ENCODE assay signal across 10 cellular contexts in the genomic region with DNA sequence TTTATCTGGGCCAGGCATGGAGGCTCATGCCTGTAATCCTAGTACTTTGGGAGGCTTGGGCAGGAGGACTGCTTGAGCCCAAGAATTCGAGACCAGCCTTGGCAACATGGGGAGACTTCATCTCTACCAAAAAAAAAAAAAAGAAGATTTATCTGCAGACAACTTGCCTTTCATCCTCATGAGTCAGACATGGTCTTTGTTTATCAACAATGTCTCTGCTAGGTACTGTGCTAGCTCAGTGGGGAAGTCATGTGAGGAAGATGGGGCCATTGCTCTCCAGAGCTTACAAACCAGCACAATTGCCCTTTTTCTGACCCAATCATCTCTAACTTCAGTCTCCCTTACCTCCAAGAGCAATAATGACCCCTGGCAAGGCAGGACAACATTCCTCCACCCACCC. TPM values are rescaled to one million over a fixed set of nuclear protein-coding genes. Genes with fewer than 3 reads are reported as not detected.
DNase-seq lines count a peak whose midpoint lies in the region; ATAC-seq and TF ChIP-seq lines count a peak whose summit lies in the region.
"Had no signal": no experiment of that assay in that cellular context is flagged by ENCODE, and none has a peak within 500 bp of the region (broad histone marks: within the 10 kb centered on the region; RNA-seq: fewer than 3 reads in every experiment).

No MANE protein-coding gene starts in this region.

- peaks cover 9% of the 10 kb centered on the region for H3K36me3 Mint-ChIP-seq in neural progenitor cell

- TF ChIP-seq CTCF in OCI-LY1 (IDR thresholded peaks at IDR 0.05; ENCODE audit: low read length): no peak
- TF ChIP-seq CTCF in dorsolateral prefrontal cortex (IDR thresholded peaks at IDR 0.05 in 54 of 56, conservative IDR thresholded peaks at IDR 0.05 in 2 of 56; ENCODE audit: low read depth in 1 of 56, partially characterized antibody in 56 of 56): no peak
- TF ChIP-seq CTCF in neural progenitor cell (IDR thresholded peaks at IDR 0.05): no peak

- peak overlapping the region; percentile 97 for H3K4me3 Mint-ChIP-seq in neural progenitor cell

- H3K27me3 ChIP-seq in OCI-LY1 (ENCODE audit: insufficient read depth, low read length) (no peaks in the 10 kb centered on the region), dorsolateral prefrontal cortex (no peaks in the 10 kb centered on the region), neural progenitor cell (peaks cover 29% of the 10 kb centered on the region)

- peaks cover 17% of the 10 kb centered on the region; the same call in 1 of the 2 replicates for H3K36me3 ChIP-seq in OCI-LY1 (ENCODE audit: insufficient read depth, low read length)
- no peaks in the 10 kb centered on the region for H3K36me3 ChIP-seq in neural progenitor cell

- no peaks in the 10 kb centered on the region for H4K20me1 ChIP-seq in OCI-LY1 (ENCODE audit: insufficient read depth, low read length)
- peaks cover 43% of the 10 kb centered on the region for H4K20me1 ChIP-seq in neural progenitor cell (ENCODE audit: low read depth)

- no peaks in the 10 kb centered on the region for H3K27me3 Mint-ChIP-seq in neural progenitor cell (ENCODE audit: insufficient read depth, low read depth)

- peaks cover 32% of the 10 kb centered on the region for H3K4me1 Mint-ChIP-seq in neural progenitor cell

- in situ Hi-C loops in Caki2 (cut with HindIII; ENCODE audit: low pct_unique_long_range_greater_than_20kb, low sequenced_read_pairs): no loop called here

- H3K9me2 ChIP-seq in OCI-LY1 (ENCODE audit: low read depth, low read length): no peaks in the 10 kb centered on the region

- no peaks in the 10 kb centered on the region for H3F3A ChIP-seq in OCI-LY1 (ENCODE audit: insufficient read depth, low read length)
- H3F3A ChIP-seq in neural progenitor cell (ENCODE audit: low read depth): peaks cover 6% of the 10 kb centered on the region

- H3K9me3 Mint-ChIP-seq in neural progenitor cell: no peaks in the 10 kb centered on the region

- H3K4me1 ChIP-seq in OCI-LY1 (ENCODE audit: insufficient read depth, low read length, severe bottlenecking): peaks cover 21% of the 10 kb centered on the region
- peaks cover 4% of the 10 kb centered on the region for H3K4me1 ChIP-seq in neural progenitor cell

- ATAC-seq in esophagus mucosa: no peak

- H3K79me2 ChIP-seq in OCI-LY1 (ENCODE audit: insufficient read depth, low read length) (peaks cover 22% of the 10 kb centered on the region), neural progenitor cell (ENCODE audit: low read depth) (peaks cover 14% of the 10 kb centered on the region)

- H2AFZ ChIP-seq in OCI-LY1 (ENCODE audit: low read length): no peak overlapping the region
- no peak overlapping the region for H2AFZ ChIP-seq in neural progenitor cell (replicated peaks)

- intact Hi-C loops in dorsolateral prefrontal cortex (cut with DNase I): no loop called here

- H3K9ac ChIP-seq in OCI-LY1 (ENCODE audit: low read length) (peak overlapping the region; percentile 78; the same call in 1 of the 2 replicates), neural progenitor cell (no peak overlapping the region)

- DNase-seq in Caki2 (ENCODE audit: low read depth) (peak; percentile 37), dorsolateral prefrontal cortex (no peak), neural progenitor cell (ENCODE audit: low spot score) (no peak), 8988T (no peak), NCI-H510A (lab: John Stamatoyannopoulos, UW) (no peak), HuH-7.5 (ENCODE audit: low spot score) (no peak)
- DNase-seq: activated CD4-positive, alpha-beta T cell treated with anti-CD3 and anti-CD28 coated beads, Interleukin-2, amount 50 U/mL, for 1 hour; NCI-H82 had no signal

- H3K9me3 ChIP-seq in OCI-LY1 (ENCODE audit: low read length): no peaks in the 10 kb centered on the region
- H3K9me3 ChIP-seq in neural progenitor cell (ENCODE audit: low read depth): no peaks in the 10 kb centered on the region

- H3K4me2 ChIP-seq in OCI-LY1 (ENCODE audit: low read length) (peak overlapping the region; percentile 96), neural progenitor cell (no peak overlapping the region)

- no peak overlapping the region for H3K27ac ChIP-seq in OCI-LY1 (ENCODE audit: low read depth, low read length, poor library complexity, severe bottlenecking)
- H3K27ac ChIP-seq in dorsolateral prefrontal cortex: peak overlapping the region; percentile 58 to 100 (median 97)
- H3K27ac ChIP-seq in neural progenitor cell: no peak overlapping the region

- H3K4me3 ChIP-seq in OCI-LY1 (ENCODE audit: low read depth, low read length, poor library complexity, severe bottlenecking): peak overlapping the region; percentile 85
- H3K4me3 ChIP-seq in dorsolateral prefrontal cortex: peak overlapping the region in 18 of 59 donors; percentile 70 to 96 (median 92)
- H3K4me3 ChIP-seq in neural progenitor cell: no peak overlapping the region

- H3K27ac Mint-ChIP-seq in neural progenitor cell: no peak overlapping the region

RNA-seq across cellular contexts. Expression of a gene that starts 1.6 kb away (rescaled TPM):
- total RNA-seq in Caki2 (2014; rRNA removed; shearing (Covaris generic); ENCODE audit: low replicate concordance): 71.8 and 107 TPM in 2 replicates
- total RNA-seq in dorsolateral prefrontal cortex (10 to 100 TPM; 36.9 to 64.9 (median 48.8) TPM), neural progenitor cell (ENCODE audit: low replicate concordance) (10.3 and 21.7 TPM in 2 replicates), esophagus mucosa (38.5 TPM)

RNA-seq across cellular contexts. Expression of a gene that starts 32.5 kb away (rescaled TPM):
- total RNA-seq in Caki2 (2014; rRNA removed; shearing (Covaris generic); ENCODE audit: low replicate concordance): 18.8 and 22.0 TPM in 2 replicates
- total RNA-seq in dorsolateral prefrontal cortex (10 to 100 TPM; 25.1 to 59.1 (median 46.4) TPM), neural progenitor cell (ENCODE audit: low replicate concordance) (4.4 and 8.6 TPM in 2 replicates), esophagus mucosa (58.8 TPM)

RNA-seq across cellular contexts. Expression of a gene that starts 47.9 kb away (rescaled TPM):
- total RNA-seq in Caki2 (2014; rRNA removed; shearing (Covaris generic); ENCODE audit: low replicate concordance): 25.2 and 50.6 TPM in 2 replicates
- total RNA-seq in dorsolateral prefrontal cortex (1,000 to 10,000 TPM in 1 of 120 experiments, 100 to 1,000 TPM in 110, 10 to 100 TPM in 9; 33.1 to 1,222 (median 302) TPM), neural progenitor cell (ENCODE audit: low replicate concordance) (2.0 TPM in 1 of 2 replicates, not detected in the other), esophagus mucosa (5.5 TPM)

RNA-seq across cellular contexts. Expression of a gene that starts 50.1 kb away (rescaled TPM):
- 76.4 and 85.3 TPM in 2 replicates for total RNA-seq in Caki2 (2014; rRNA removed; shearing (Covaris generic); ENCODE audit: low replicate concordance)
- total RNA-seq in dorsolateral prefrontal cortex: 10 to 100 TPM; 28.0 to 67.5 (median 47.0) TPM
- 16.8 and 39.0 TPM in 2 replicates for total RNA-seq in neural progenitor cell (ENCODE audit: low replicate concordance)
- total RNA-seq in esophagus mucosa: 61.7 TPM

RNA-seq across cellular contexts. Expression of a gene that starts 50.5 kb away (rescaled TPM):
- 17.2 and 29.2 TPM in 2 replicates for total RNA-seq in Caki2 (2014; rRNA removed; shearing (Covaris generic); ENCODE audit: low replicate concordance)
- total RNA-seq in dorsolateral prefrontal cortex (10 to 100 TPM; 20.6 to 66.5 (median 44.9) TPM), neural progenitor cell (ENCODE audit: low replicate concordance) (8.3 and 9.2 TPM in 2 replicates), esophagus mucosa (40.3 TPM)

Comparison
In these comparisons a context has a peak if more than half of its experiments do, and no peak if none do; other contexts are left out.
1. H3K27ac ChIP-seq: peak in dorsolateral prefrontal cortex (59 of 59); none in OCI-LY1 (single experiment) and neural progenitor cell (single experiment).